ENCODE assay signal across 1 cellular context in genomic region chr22:37926358-37926757, GRCh38.
TF ChIP-seq lines count a peak whose summit lies in the region.

No MANE protein-coding gene starts in this region.

TF ChIP-seq in GM12878, 131 proteins besides CTCF, POLR2A, EP300 and RAD21:
- TF ChIP-seq USF2 (IDR thresholded peaks at IDR 0.05; ENCODE audit: borderline replicate concordance, low read depth, low read length) (no peak), HSF1 (IDR thresholded peaks at IDR 0.05; ENCODE audit: low read depth, low read length) (no peak), RB1 (IDR thresholded peaks at IDR 0.05; ENCODE audit: borderline replicate concordance) (no peak), MXI1 (IDR thresholded peaks at IDR 0.05; ENCODE audit: low read depth, low read length) (no peak), YBX1 (IDR thresholded peaks at IDR 0.05) (no peak), SMC3 (IDR thresholded peaks at IDR 0.05; ENCODE audit: borderline replicate concordance, low read length) (no peak), NRF1 (conservative IDR thresholded peaks at IDR 0.05; ENCODE audit: low read depth, low read length) (no peak), POLR2AphosphoS2 (IDR thresholded peaks at IDR 0.05; ENCODE audit: low read depth, low read length) (no peak), SIX5 (IDR thresholded peaks at IDR 0.05; ENCODE audit: low read depth, low read length, severe bottlenecking) (no peak), ZBTB33 (IDR thresholded peaks at IDR 0.05) (no peak), PBX3 (IDR thresholded peaks at IDR 0.05; ENCODE audit: insufficient replicate concordance, low read depth, low read length) (peak; percentile 11), BCL3 (IDR thresholded peaks at IDR 0.05; ENCODE audit: borderline replicate concordance, insufficient read depth, low read depth, low read length, poor library complexity, severe bottlenecking) (peak; percentile 91), HCFC1 (IDR thresholded peaks at IDR 0.05; ENCODE audit: low read length) (no peak), KLF5 (IDR thresholded peaks at IDR 0.05; ENCODE audit: partially characterized antibody) (no peak), KDM1A (IDR thresholded peaks at IDR 0.05; ENCODE audit: borderline replicate concordance) (no peak)
